ENCODE assay signal across 8 cellular contexts in the genomic region with DNA sequence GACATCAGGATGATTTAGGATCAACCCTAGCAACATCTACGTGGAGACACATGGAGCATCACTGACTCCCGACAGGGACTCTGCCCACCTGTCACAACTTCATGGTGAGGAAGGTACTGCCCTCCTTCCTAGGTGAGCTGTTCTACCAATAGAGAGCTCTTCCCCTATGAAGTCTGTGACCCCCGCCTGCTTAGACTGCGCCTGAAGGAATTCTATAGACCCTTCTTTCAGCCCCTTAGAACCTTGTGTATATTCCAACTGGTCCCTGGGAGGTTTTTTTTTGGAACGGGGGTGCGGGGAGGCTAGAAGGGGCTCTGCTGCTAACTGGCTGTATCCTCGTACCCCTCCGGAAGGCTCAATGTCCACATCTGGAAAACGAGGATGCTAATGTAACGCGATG. TPM values are rescaled to one million over a fixed set of nuclear protein-coding genes. Genes with fewer than 3 reads are reported as not detected.
DNase-seq lines count a peak whose midpoint lies in the region; TF ChIP-seq lines count a peak whose summit lies in the region.

No MANE protein-coding gene starts in this region.

- CTCF ChIA-PET in OCI-LY7 (lab: Charles Lee; ENCODE audit: unreplicated experiment) (interaction anchor here (0.6 kb wide), 1 partner anchor 221 kb away, joined by 8 read pairs; no protein-coding TSS in a partner anchor), RWPE1 (lab: Yijun Ruan, JAX) (interaction anchor here (0.6 kb wide), 1 partner anchor 1880 kb away, joined by 3 read pairs; no protein-coding TSS in a partner anchor)

- POLR2A ChIA-PET in OCI-LY7 (lab: Charles Lee), result interaction anchor here (0.5 to 1.7 kb wide), 4 partner anchors 13 to 166 kb away, joined by 3 to 6 read pairs (median 4); no protein-coding TSS in a partner anchor
- POLR2A ChIA-PET in RWPE1 (lab: Yijun Ruan, JAX; ENCODE audit: low non-redundant PET), result interaction anchor here (0.6 to 0.7 kb wide), 2 partner anchors 101 to 744 kb away, joined by 3 to 7 read pairs; no protein-coding TSS in a partner anchor

- H3K4me3 ChIP-seq in OCI-LY7 (ENCODE audit: low read depth, low read length, poor library complexity, severe bottlenecking) (peak overlapping the region; percentile 79), epithelial cell of esophagus (ENCODE audit: low read length) (peak overlapping the region; percentile 89), parathyroid adenoma (ENCODE audit: low read depth, low read length) (peak overlapping the region; percentile 67)

- no peaks in the 10 kb centered on the region for H3K27me3 ChIP-seq in parathyroid adenoma (ENCODE audit: control insufficient read depth, insufficient read depth, low read length)

- H3K9ac ChIP-seq in ES-I3 (ENCODE audit: low read depth, low read length) (peak overlapping the region; percentile 81), parathyroid adenoma (peak overlapping the region; percentile 37)

- H3K79me2 ChIP-seq in OCI-LY7 (ENCODE audit: insufficient read depth, low read depth, low read length), result peaks cover 22% of the 10 kb centered on the region
- H3K79me2 ChIP-seq in parathyroid adenoma, result peaks cover 3% of the 10 kb centered on the region

- H3K4me2 ChIP-seq in OCI-LY7 (ENCODE audit: low read length) (peak overlapping the region; percentile 98), parathyroid adenoma (ENCODE audit: low read length) (peak overlapping the region; percentile 64)

- H2AFZ ChIP-seq in OCI-LY7 (ENCODE audit: low read length), result peak overlapping the region; percentile 84; the same call in 1 of the 2 replicates
- peak overlapping the region; percentile 83 for H2AFZ ChIP-seq in parathyroid adenoma

- H3K4me1 ChIP-seq in ES-I3 (ENCODE audit: insufficient read depth, low read length), result no peaks in the 10 kb centered on the region
- H3K4me1 ChIP-seq in OCI-LY7 (ENCODE audit: insufficient read depth, low read length, poor library complexity, severe bottlenecking), result peaks cover 30% of the 10 kb centered on the region
- H3K4me1 ChIP-seq in parathyroid adenoma, result peaks cover 3% of the 10 kb centered on the region

- no peaks in the 10 kb centered on the region for H3K9me3 ChIP-seq in ES-I3 (ENCODE audit: control insufficient read depth, insufficient read depth, low read length)
- H3K9me3 ChIP-seq in OCI-LY7 (ENCODE audit: low read length), result no peaks in the 10 kb centered on the region
- no peaks in the 10 kb centered on the region for H3K9me3 ChIP-seq in parathyroid adenoma (ENCODE audit: control insufficient read depth, low read length)

- TF ChIP-seq CTCF in OCI-LY7 (conservative IDR thresholded peaks at IDR 0.05; ENCODE audit: low read length) (no peak), epithelial cell of esophagus (IDR thresholded peaks at IDR 0.05; ENCODE audit: insufficient read depth, low read depth, low read length, missing control alignments) (no peak), parathyroid adenoma (IDR thresholded peaks at IDR 0.05) (no peak), RWPE1 (conservative IDR thresholded peaks at IDR 0.05; ENCODE audit: low read depth) (no peak)

- no peaks in the 10 kb centered on the region for H3K36me3 ChIP-seq in ES-I3 (ENCODE audit: insufficient read depth, low read length)
- peaks cover 26% of the 10 kb centered on the region for H3K36me3 ChIP-seq in OCI-LY7 (ENCODE audit: insufficient read depth, low read length)
- H3K36me3 ChIP-seq in parathyroid adenoma (ENCODE audit: control insufficient read depth, insufficient read depth, low read length), result no peaks in the 10 kb centered on the region

- no peaks in the 10 kb centered on the region for H4K20me1 ChIP-seq in OCI-LY7 (ENCODE audit: insufficient read depth, low read length)

- no peaks in the 10 kb centered on the region for H3K9me2 ChIP-seq in OCI-LY7 (ENCODE audit: insufficient read depth, low read length)

- DNase-seq in OCI-LY7 (ENCODE audit: low spot score) (peak; percentile 13), epithelial cell of esophagus (ENCODE audit: low read depth) (no peak), MV-4-11 (lab: John Stamatoyannopoulos, UW) (no peak), RWPE1 (ENCODE audit: low spot score) (no peak)
- DNase-seq in activated effector memory CD4-positive, alpha-beta T cell treated with Interleukin-2 at 50 U/mL for 16 hours, result no peak
- DNase-seq in stimulated activated CD4-positive, alpha-beta T cell treated with anti-CD3 and anti-CD28 coated beads, Interleukin-4, amount 100 ng/mL, for 1 hour, result no peak

- BruUV-seq in OCI-LY7 (replicated peaks; lab: Mats Ljungman, UMichigan), result no TSS peak

- H3K27ac ChIP-seq in OCI-LY7 (ENCODE audit: low read depth, low read length, poor library complexity, severe bottlenecking), result peak overlapping the region; percentile 79
- H3K27ac ChIP-seq in parathyroid adenoma, result peak overlapping the region; percentile 83
- H3K27ac ChIP-seq in RWPE1, result no peak overlapping the region; the same call in 1 of the 2 replicates

- intact Hi-C loops in OCI-LY7 (cut with micrococcal nuclease; ENCODE audit: unreplicated experiment), result loop anchor here (1.0 to 10.0 kb wide), 5 partner anchors 141 to 1549 kb away; a partner anchor contains a TSS

RNA-seq across cellular contexts. Expression of a gene that starts 0.6 kb away (rescaled TPM):
- 50.6 and 57.1 TPM in 2 replicates for total RNA-seq in OCI-LY7 (2014; rRNA removed; shearing (Covaris generic))
- 56.4 and 57.0 TPM in 2 replicates for total RNA-seq in OCI-LY7 (2022)

RNA-seq across cellular contexts. Expression of a gene that starts 29.2 kb away (rescaled TPM):
- not detected in 2 replicates for total RNA-seq in OCI-LY7 (2014; rRNA removed; shearing (Covaris generic))
- not detected in 2 replicates for total RNA-seq in OCI-LY7 (2022)
